8 cellular contexts compared by ENCODE assay signal in the genomic region with DNA sequence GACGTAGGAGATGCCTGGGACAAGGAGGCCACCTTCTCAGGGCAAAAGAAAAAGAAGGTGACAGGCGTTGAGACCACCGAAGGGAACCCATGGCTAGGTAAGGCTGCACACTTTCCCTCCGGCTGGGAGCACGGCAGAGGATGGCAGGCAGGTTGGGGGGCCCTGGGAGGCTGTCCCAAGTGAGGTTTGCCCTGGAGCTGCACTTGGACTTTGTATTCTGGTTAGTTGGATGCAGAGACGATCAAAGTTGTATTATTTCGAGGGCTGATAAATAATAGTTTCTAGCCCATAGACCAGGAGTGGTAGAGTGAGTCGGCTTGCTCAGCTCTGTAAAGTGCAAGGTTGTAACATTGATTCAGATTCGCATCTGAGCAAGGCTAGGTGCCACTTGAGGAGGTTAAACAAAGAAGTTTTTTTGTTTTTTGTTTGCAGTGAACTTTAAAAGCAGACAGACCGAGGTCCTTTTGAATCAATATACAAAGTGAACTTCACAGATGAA. TPM values are rescaled to one million over a fixed set of nuclear protein-coding genes. Genes with fewer than 3 reads are reported as not detected.
A peak's percentile ranks its signal among the peaks of the same experiment; 100 is the strongest.
DNase-seq lines count a peak whose midpoint lies in the region; ATAC-seq and TF ChIP-seq lines count a peak whose summit lies in the region.

No MANE protein-coding gene starts in this region.

- TF ChIP-seq EP300 in tibial nerve (IDR thresholded peaks at IDR 0.05): no peak

- 10 to 16% methylated on average over 10 of the region's 10 CpGs for WGBS in tibial nerve, 2 donors

- in situ Hi-C loops in astrocyte of the spinal cord (cut with HindIII; ENCODE audit: low sequenced_read_pairs): no loop called here

- TF ChIP-seq CTCF in astrocyte of the spinal cord (IDR thresholded peaks at IDR 0.05; ENCODE audit: low read depth, low read length) (no peak), left lung (IDR thresholded peaks at IDR 0.05) (no peak), tibial nerve (IDR thresholded peaks at IDR 0.05) (no peak)

- no peaks in the 10 kb centered on the region for H3K27me3 ChIP-seq in left lung
- H3K27me3 ChIP-seq in tibial nerve: no peaks in the 10 kb centered on the region

- DNase-seq in Right ventricle myocardium superior: no peak
- no peak for DNase-seq in left ventricle myocardium superior
- DNase-seq in astrocyte of the spinal cord (ENCODE audit: low read depth, low spot score): no peak
- no peak for DNase-seq in left lung
- DNase-seq in tibial nerve (ENCODE audit: low spot score in 2 of 2): no peak
- DNase-seq in NAMALWA (ENCODE audit: low spot score): no peak

- peaks cover 6 to 55% of the 10 kb centered on the region in 2 donors for H3K4me1 ChIP-seq in left lung
- H3K4me1 ChIP-seq in tibial nerve: peaks cover 0 to 19% (median 9%) of the 10 kb centered on the region in 4 donors

- peak overlapping the region; percentile 16 to 74 for H3K27ac ChIP-seq in left lung
- peak overlapping the region in 2 of 4 donors; percentile 73 to 76 for H3K27ac ChIP-seq in tibial nerve

- H3K36me3 ChIP-seq in left lung (peaks cover 0 to 21% of the 10 kb centered on the region in 2 donors), tibial nerve (peaks cover 0 to 21% (median 0%) of the 10 kb centered on the region in 3 donors)

- H3K4me3 ChIP-seq in astrocyte of the spinal cord (ENCODE audit: low read depth, low read length): peak overlapping the region; percentile 95
- peak overlapping the region; percentile 59 to 75 for H3K4me3 ChIP-seq in left lung
- peak overlapping the region; percentile 64 to 81 (median 77) for H3K4me3 ChIP-seq in tibial nerve

- H3K9me3 ChIP-seq in left lung: no peaks in the 10 kb centered on the region
- H3K9me3 ChIP-seq in tibial nerve: no peaks in the 10 kb centered on the region

- TF ChIP-seq POLR2A in tibial nerve (IDR thresholded peaks at IDR 0.05): no peak

- intact Hi-C loops in Right ventricle myocardium superior (cut with DNase I) (no loop called here), left ventricle myocardium superior (cut with micrococcal nuclease) (no loop called here), left lung (cut with DNase I) (no loop called here)

- peak; percentile 4 for ATAC-seq in Right ventricle myocardium superior (ENCODE audit: poor library complexity)
- no peak for ATAC-seq in left ventricle myocardium superior
- peak; percentile 4 for ATAC-seq in left lung
- ATAC-seq in HG02885 (IDR thresholded peaks at IDR 0.05; ENCODE audit: poor library complexity, unreplicated experiment): no peak
- ATAC-seq in GM18873 (IDR thresholded peaks at IDR 0.05; ENCODE audit: low FRiP score, unreplicated experiment): no peak

RNA-seq across cellular contexts. Expression of a gene that starts 0.6 kb away (rescaled TPM):
- total RNA-seq in Right ventricle myocardium superior (1.5 TPM), left ventricle myocardium superior (2.7 TPM), left lung (10 to 100 TPM; 16.6 to 17.1 TPM), tibial nerve (1 to 10 TPM; 3.3 to 7.5 (median 4.4) TPM)

RNA-seq across cellular contexts. Expression of a gene that starts 39.7 kb away (rescaled TPM):
- 40.9 TPM for total RNA-seq in Right ventricle myocardium superior
- total RNA-seq in left ventricle myocardium superior: 43.1 TPM
- total RNA-seq in left lung: 10 to 100 TPM; 32.5 to 55.8 TPM
- 10 to 100 TPM; 35.2 to 65.6 (median 47.8) TPM for total RNA-seq in tibial nerve

Comparison
In these comparisons a context has a peak if more than half of its experiments do, and no peak if none do; other contexts are left out.
1. ATAC-seq: peak in Right ventricle myocardium superior (single experiment) and left lung (single experiment); none in left ventricle myocardium superior (single experiment), HG02885 (single experiment) and GM18873 (single experiment).
2. Peak in every context shown above with its lines, with median percentiles within 50 percentile points of each other: H3K4me3 ChIP-seq.